In the genomic region with DNA sequence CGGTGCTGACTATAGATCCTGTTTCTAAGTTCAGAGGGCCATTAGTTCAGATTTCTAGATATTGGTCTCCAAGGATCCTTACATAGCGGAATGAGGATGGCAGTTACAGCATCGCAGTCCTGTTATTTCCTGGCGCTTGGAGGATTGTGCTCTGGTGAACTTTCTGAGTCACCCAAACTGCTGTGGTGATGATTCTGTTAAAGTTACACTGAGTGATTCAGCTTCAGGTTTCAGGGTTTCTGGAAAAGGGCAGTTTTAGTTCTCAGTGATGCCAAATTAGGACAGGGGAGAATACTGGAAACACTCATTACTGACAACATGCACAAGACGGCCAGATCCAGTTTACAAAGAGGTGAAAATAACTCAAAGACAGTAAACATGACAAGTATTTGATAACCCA, we compare ENCODE assay signal across 11 cellular contexts. TPM values are rescaled to one million over a fixed set of nuclear protein-coding genes. Genes with fewer than 3 reads are reported as not detected.
DNase-seq lines count a peak whose midpoint lies in the region; ATAC-seq, FAIRE-seq and TF ChIP-seq lines count a peak whose summit lies in the region.
"Had no signal": no experiment of that assay in that cellular context is flagged by ENCODE, and none has a peak within 500 bp of the region (broad histone marks: within the 10 kb centered on the region; RNA-seq: fewer than 3 reads in every experiment).

No MANE protein-coding gene starts in this region.

- H2AFZ ChIP-seq in osteoblast (ENCODE audit: low read length) (no peak overlapping the region), smooth muscle cell (ENCODE audit: low read depth) (no peak overlapping the region)

- peaks cover 4% of the 10 kb centered on the region for H3F3A ChIP-seq in smooth muscle cell (ENCODE audit: low read depth)

- DNase-seq in GM18507 (ENCODE audit: extremely low spot score, insufficient read length, low read depth) (no peak), astrocyte of the spinal cord (ENCODE audit: low read depth, low spot score) (peak; percentile 92), osteoblast (ENCODE audit: insufficient read length, low spot score, missing footprints) (peak; percentile 95), natural killer cell (no peak), NCI-H82 treated with DMSO at 0.1 percent for 48 hours (lab: John Stamatoyannopoulos, UW; ENCODE audit: unreplicated experiment) (no peak), smooth muscle cell (lab: John Stamatoyannopoulos, UW; ENCODE audit: unreplicated experiment) (no peak)
- DNase-seq: midbrain had no signal

- WGBS in smooth muscle cell (ENCODE audit: low lambda C conversion rate), result 23% methylated on average over 5 of the region's 5 CpGs

- H3K36me3 ChIP-seq in osteoblast (ENCODE audit: insufficient read depth, low read length) (no peaks in the 10 kb centered on the region), smooth muscle cell (ENCODE audit: low read depth) (no peaks in the 10 kb centered on the region)

- H4K20me1 ChIP-seq in osteoblast (ENCODE audit: insufficient read depth, low read length) (no peaks in the 10 kb centered on the region), smooth muscle cell (ENCODE audit: low read depth) (no peaks in the 10 kb centered on the region)

- TF ChIP-seq CTCF in astrocyte of the spinal cord (IDR thresholded peaks at IDR 0.05; ENCODE audit: low read depth, low read length) (no peak), osteoblast (IDR thresholded peaks at IDR 0.05; ENCODE audit: extremely low read depth, low read depth, low read length) (no peak), natural killer cell (IDR thresholded peaks at IDR 0.05) (no peak), smooth muscle cell (IDR thresholded peaks at IDR 0.05; ENCODE audit: borderline replicate concordance, insufficient read depth, poor library complexity, severe bottlenecking) (no peak)

- ATAC-seq in HG03460 (IDR thresholded peaks at IDR 0.05; ENCODE audit: unreplicated experiment) (peak; percentile 40), natural killer cell (no peak)

- H3K27me3 Mint-ChIP-seq in natural killer cell (ENCODE audit: low read depth in 2 of 2), result peaks cover 10 to 24% of the 10 kb centered on the region in 2 donors

- in situ Hi-C loops in astrocyte of the spinal cord (cut with HindIII; ENCODE audit: low sequenced_read_pairs), result no loop called here

- H3K79me2 ChIP-seq in osteoblast (ENCODE audit: insufficient read depth, low read length), result no peaks in the 10 kb centered on the region
- H3K79me2 ChIP-seq in smooth muscle cell (ENCODE audit: low read depth), result no peaks in the 10 kb centered on the region

- no peaks in the 10 kb centered on the region for H3K9me3 ChIP-seq in osteoblast (ENCODE audit: low read depth, low read length)
- no peaks in the 10 kb centered on the region for H3K9me3 ChIP-seq in smooth muscle cell (replicated peaks; ENCODE audit: low read depth)

- H3K9me3 Mint-ChIP-seq in natural killer cell, result no peaks in the 10 kb centered on the region

- H3K36me3 Mint-ChIP-seq in natural killer cell, result no peaks in the 10 kb centered on the region

- H3K27ac ChIP-seq in osteoblast (ENCODE audit: low read depth, low read length) (peak overlapping the region; percentile 51), smooth muscle cell (ENCODE audit: low read depth) (no peak overlapping the region)
- H3K27ac ChIP-seq: HL-60 had no signal

- no peak overlapping the region for H3K9ac ChIP-seq in smooth muscle cell (ENCODE audit: low read depth)

- H3K4me3 ChIP-seq in astrocyte of the spinal cord (ENCODE audit: low read depth, low read length), result no peak overlapping the region
- H3K4me3 ChIP-seq in osteoblast (ENCODE audit: insufficient read depth, low read length), result no peak overlapping the region
- H3K4me3 ChIP-seq in smooth muscle cell, result no peak overlapping the region

- FAIRE-seq in GM18507 (lab: Jason Lieb, UNC), result peak; percentile 9

- peaks cover 0 to 7% of the 10 kb centered on the region in 2 donors for H3K4me1 Mint-ChIP-seq in natural killer cell

- H3K4me3 Mint-ChIP-seq in natural killer cell, result no peak overlapping the region

- H3K4me1 ChIP-seq in osteoblast (ENCODE audit: insufficient read depth, low read length) (peaks cover 27% of the 10 kb centered on the region), smooth muscle cell (ENCODE audit: low read depth) (no peaks in the 10 kb centered on the region)

- no peak overlapping the region for H3K27ac Mint-ChIP-seq in natural killer cell

- H3K4me2 ChIP-seq in osteoblast (ENCODE audit: insufficient read depth, low read length) (peak overlapping the region; percentile 52), smooth muscle cell (no peak overlapping the region)

- intact Hi-C loops in natural killer cell (cut with micrococcal nuclease), result no loop called here

- H3K27me3 ChIP-seq in osteoblast (ENCODE audit: insufficient read depth, low read length), result no peaks in the 10 kb centered on the region
- no peaks in the 10 kb centered on the region for H3K27me3 ChIP-seq in smooth muscle cell (ENCODE audit: low read depth)

RNA-seq across cellular contexts. Expression of gene ANKRD62, which starts 52.1 kb away (rescaled TPM):
- not detected in 2 replicates for total RNA-seq in osteoblast
- total RNA-seq in natural killer cell, result not detected
- not detected in 2 replicates for total RNA-seq in smooth muscle cell
- polyA plus RNA-seq in smooth muscle cell, result not detected in 2 replicates
- total RNA-seq: NCI-H460 had no signal
- polyA plus RNA-seq: thymus had no signal

Comparison
In these comparisons a context has a peak if more than half of its experiments do, and no peak if none do; other contexts are left out.
1. DNase-seq: peak in astrocyte of the spinal cord (single experiment) and osteoblast (single experiment); none in GM18507 (single experiment), natural killer cell (single experiment), NCI-H82 treated with DMSO at 0.1 percent for 48 hours (single experiment) and smooth muscle cell (single experiment).